34 cellular contexts compared by ENCODE assay signal in genomic region chr17:12201294-12201693, GRCh38.
"Had no signal": no experiment of that assay in that cellular context is flagged by ENCODE, and none has a peak within 500 bp of the region (broad histone marks: within the 10 kb centered on the region; RNA-seq: fewer than 3 reads in every experiment).

No MANE protein-coding gene starts in this region.

- ATAC-seq: activated CD8-positive, alpha-beta T cell treated with anti-CD3 and anti-CD28 coated beads for 36 hours; activated naive CD8-positive, alpha-beta T cell treated with anti-CD3 and anti-CD28 coated beads, Interleukin-2, amount 50 U/mL, for 24 hours; activated T-cell treated with anti-CD3 and anti-CD28 coated beads, Interleukin-2, amount 50 U/mL, for 4 hours; activated T-cell treated with anti-CD3 and anti-CD28 coated beads, Interleukin-2, amount 50 U/mL, for 72 hours had no signal

- H3K27ac Mint-ChIP-seq: activated B cell treated with CpG ODN at 0.5 μM for 24 hours; activated CD4-positive, alpha-beta memory T cell treated with anti-CD3 and anti-CD28 coated beads for 36 hours; activated CD4-positive, alpha-beta T cell treated with anti-CD3 and anti-CD28 coated beads, Interleukin-2, amount 10 ng/mL, durations not matched to agents 24 days and 14 days; activated CD8-positive, alpha-beta T cell treated with anti-CD3 and anti-CD28 coated beads for 36 hours; activated naive CD4-positive, alpha-beta T cell treated with anti-CD3 and anti-CD28 coated beads, Interleukin-2, amount 10 ng/mL, durations not matched to agents 7 days and 5 days; activated naive CD4-positive, alpha-beta T cell treated with anti-CD3 and anti-CD28 coated beads, Interleukin-2, amount 50 U/mL, for 24 hours; activated naive CD8-positive, alpha-beta T cell; activated naive CD8-positive, alpha-beta T cell treated with anti-CD3 and anti-CD28 coated beads, Interleukin-2, amount 10 ng/mL, durations not matched to agents 7 days and 5 days; activated naive CD8-positive, alpha-beta T cell treated with anti-CD3 and anti-CD28 coated beads, Interleukin-2, amount 50 U/mL, for 24 hours; activated T-cell treated with anti-CD3 and anti-CD28 coated beads, Interleukin-2, amount 50 U/mL, for 72 hours; activated T-helper 2 cell treated with anti-CD3 and anti-CD28 coated beads, Interferon-gamma antibody, Interleukin-2, Interleukin-4, amounts not matched to agents 10 μg/mL and 5 μg/mL and 100 μg/mL, durations not matched to agents 14 hours and 24 hours and 36 hours; brain; T-helper 1 cell treated with Interleukin-12 subunit alpha and Interleukin-12 subunit beta and Interleukin-4 antibody, amounts not matched to agents 30 μg/mL and 1 μg/mL, for 36 hours; T-helper 2 cell treated with Interferon-gamma antibody and Interleukin-4, amounts not matched to agents 5 μg/mL and 100 μg/mL, for 36 hours had no signal

- H3K27me3 Mint-ChIP-seq: activated CD4-positive, alpha-beta memory T cell treated with anti-CD3 and anti-CD28 coated beads for 36 hours; activated CD4-positive, alpha-beta T cell treated with anti-CD3 and anti-CD28 coated beads, Interleukin-2, amount 10 ng/mL, durations not matched to agents 24 days and 14 days; activated CD8-positive, alpha-beta T cell treated with anti-CD3 and anti-CD28 coated beads for 36 hours; activated naive CD4-positive, alpha-beta T cell treated with anti-CD3 and anti-CD28 coated beads, Interleukin-2, amount 10 ng/mL, durations not matched to agents 7 days and 5 days; central memory CD8-positive, alpha-beta T cell had no signal

- H3K9me3 Mint-ChIP-seq: activated CD4-positive, alpha-beta memory T cell treated with anti-CD3 and anti-CD28 coated beads for 36 hours; activated CD4-positive, alpha-beta T cell treated with anti-CD3 and anti-CD28 coated beads, Interleukin-2, amount 10 ng/mL, durations not matched to agents 24 days and 14 days; activated CD8-positive, alpha-beta T cell treated with anti-CD3 and anti-CD28 coated beads for 36 hours; activated naive CD4-positive, alpha-beta T cell treated with anti-CD3 and anti-CD28 coated beads, Interleukin-2, amount 50 U/mL, for 24 hours; activated naive CD8-positive, alpha-beta T cell treated with anti-CD3 and anti-CD28 coated beads, Interleukin-2, amount 10 ng/mL, durations not matched to agents 7 days and 5 days; activated naive CD8-positive, alpha-beta T cell treated with anti-CD3 and anti-CD28 coated beads, Interleukin-2, amount 50 U/mL, for 24 hours; activated T-cell treated with anti-CD3 and anti-CD28 coated beads, Interleukin-2, amount 50 U/mL, for 4 hours; activated T-helper 2 cell treated with anti-CD3 and anti-CD28 coated beads, Interferon-gamma antibody, Interleukin-2, Interleukin-4, amounts not matched to agents 10 μg/mL and 5 μg/mL and 100 μg/mL, durations not matched to agents 14 hours and 24 hours and 36 hours; central memory CD8-positive, alpha-beta T cell; T-helper 1 cell treated with Interleukin-12 subunit alpha and Interleukin-12 subunit beta and Interleukin-4 antibody, amounts not matched to agents 30 μg/mL and 1 μg/mL, for 36 hours; T-helper 2 cell treated with Interferon-gamma antibody and Interleukin-4, amounts not matched to agents 5 μg/mL and 100 μg/mL, for 36 hours had no signal

- H3K36me3 Mint-ChIP-seq: activated CD4-positive, alpha-beta memory T cell treated with anti-CD3 and anti-CD28 coated beads for 36 hours; activated naive CD4-positive, alpha-beta T cell treated with anti-CD3 and anti-CD28 coated beads, Interleukin-2, amount 10 ng/mL, durations not matched to agents 7 days and 5 days; activated naive CD4-positive, alpha-beta T cell treated with anti-CD3 and anti-CD28 coated beads, Interleukin-2, amount 50 U/mL, for 24 hours; activated naive CD8-positive, alpha-beta T cell; activated naive CD8-positive, alpha-beta T cell treated with anti-CD3 and anti-CD28 coated beads, Interleukin-2, amount 10 ng/mL, durations not matched to agents 7 days and 5 days; brain had no signal

- H3K36me3 ChIP-seq: ascending aorta, cardiac muscle cell had no signal

- H3K4me1 Mint-ChIP-seq: activated B cell treated with CpG ODN at 0.5 μM for 24 hours; activated CD4-positive, alpha-beta T cell treated with anti-CD3 and anti-CD28 coated beads, Interleukin-2, amount 10 ng/mL, durations not matched to agents 24 days and 14 days; activated naive CD4-positive, alpha-beta T cell treated with anti-CD3 and anti-CD28 coated beads, Interleukin-2, amount 10 ng/mL, durations not matched to agents 7 days and 5 days; activated naive CD4-positive, alpha-beta T cell treated with anti-CD3 and anti-CD28 coated beads, Interleukin-2, amount 50 U/mL, for 24 hours; activated naive CD8-positive, alpha-beta T cell treated with anti-CD3 and anti-CD28 coated beads, Interleukin-2, amount 10 ng/mL, durations not matched to agents 7 days and 5 days; activated naive CD8-positive, alpha-beta T cell treated with anti-CD3 and anti-CD28 coated beads, Interleukin-2, amount 50 U/mL, for 24 hours; brain; central memory CD8-positive, alpha-beta T cell had no signal

- H3K9me3 ChIP-seq: ascending aorta had no signal

- H3K4me3 Mint-ChIP-seq: activated B cell treated with CpG ODN at 0.5 μM for 24 hours; activated CD4-positive, alpha-beta memory T cell treated with anti-CD3 and anti-CD28 coated beads for 36 hours; activated CD4-positive, alpha-beta T cell treated with anti-CD3 and anti-CD28 coated beads, Interleukin-2, amount 10 ng/mL, durations not matched to agents 24 days and 14 days; activated CD8-positive, alpha-beta T cell treated with anti-CD3 and anti-CD28 coated beads for 36 hours; activated naive CD4-positive, alpha-beta T cell treated with anti-CD3 and anti-CD28 coated beads, Interleukin-2, amount 10 ng/mL, durations not matched to agents 7 days and 5 days; activated naive CD4-positive, alpha-beta T cell treated with anti-CD3 and anti-CD28 coated beads, Interleukin-2, amount 50 U/mL, for 24 hours; activated naive CD8-positive, alpha-beta T cell; activated naive CD8-positive, alpha-beta T cell treated with anti-CD3 and anti-CD28 coated beads, Interleukin-2, amount 10 ng/mL, durations not matched to agents 7 days and 5 days; activated naive CD8-positive, alpha-beta T cell treated with anti-CD3 and anti-CD28 coated beads, Interleukin-2, amount 50 U/mL, for 24 hours; activated T-cell treated with anti-CD3 and anti-CD28 coated beads, Interleukin-2, amount 50 U/mL, for 4 hours; activated T-cell treated with anti-CD3 and anti-CD28 coated beads, Interleukin-2, amount 50 U/mL, for 72 hours; brain; central memory CD8-positive, alpha-beta T cell; T-helper 1 cell treated with Interleukin-12 subunit alpha and Interleukin-12 subunit beta and Interleukin-4 antibody, amounts not matched to agents 30 μg/mL and 1 μg/mL, for 36 hours; T-helper 2 cell treated with Interferon-gamma antibody and Interleukin-4, amounts not matched to agents 5 μg/mL and 100 μg/mL, for 36 hours had no signal

- H3K27ac ChIP-seq: cardiac muscle cell, VCaP had no signal

- H3K4me3 ChIP-seq: ascending aorta, cardiac muscle cell had no signal

- H3K27me3 ChIP-seq: ascending aorta, cardiac muscle cell had no signal

- DNase-seq: activated B cell treated with CpG ODN at 0.5 μM for 24 hours; activated CD4-positive, alpha-beta memory T cell treated with anti-CD3 and anti-CD28 coated beads for 36 hours; activated CD4-positive, alpha-beta T cell treated with anti-CD3 and anti-CD28 coated beads for 4 hours; activated CD4-positive, alpha-beta T cell treated with anti-CD3 and anti-CD28 coated beads, Interleukin-2, amount 10 ng/mL, durations not matched to agents 24 days and 14 days; activated CD4-positive, alpha-beta T cell treated with anti-CD3 and anti-CD28 coated beads, Interleukin-2, amount 50 U/mL, for 1 hour; activated CD4-positive, alpha-beta T cell treated with anti-CD3 and anti-CD28 coated beads, Interleukin-2, amount 50 U/mL, for 4 hours; activated CD4-positive, CD25-positive, alpha-beta regulatory T cell treated with anti-CD3 and anti-CD28 coated beads, Interleukin-2, amount 50 U/mL, for 72 hours; activated CD8-positive, alpha-beta memory T cell treated with anti-CD3 and anti-CD28 coated beads, Interleukin-2, amount 50 U/mL, for 4 hours; activated CD8-positive, alpha-beta T cell treated with anti-CD3 and anti-CD28 coated beads for 36 hours; activated effector memory CD4-positive, alpha-beta T cell treated with Interleukin-2 at 50 U/mL for 16 hours; activated gamma-delta T cell; activated naive CD4-positive, alpha-beta T cell treated with anti-CD3 and anti-CD28 coated beads, Interleukin-2, amount 10 ng/mL, durations not matched to agents 7 days and 5 days; activated naive CD4-positive, alpha-beta T cell treated with Interleukin-2 at 50 U/mL for 16 hours; activated naive CD8-positive, alpha-beta T cell treated with anti-CD3 and anti-CD28 coated beads, Interleukin-2, amount 10 ng/mL, durations not matched to agents 7 days and 5 days; activated naive CD8-positive, alpha-beta T cell treated with anti-CD3 and anti-CD28 coated beads, Interleukin-2, amount 50 U/mL, for 24 hours; activated T-cell treated with anti-CD3 and anti-CD28 coated beads for 4 hours; activated T-cell treated with anti-CD3 and anti-CD28 coated beads, Interleukin-2, amount 50 U/mL, for 1 hour; activated T-cell treated with anti-CD3 and anti-CD28 coated beads, Interleukin-2, amount 50 U/mL, for 4 hours; activated T-cell treated with anti-CD3 and anti-CD28 coated beads, Interleukin-2, amount 50 U/mL, for 72 hours; anterior cingulate cortex; caudate nucleus; T-helper 1 cell; T-helper 2 cell; T-helper 9 cell had no signal
